1 cellular context compared by ENCODE assay signal in genomic region chr2:190881480-190882326, GRCh38.
TF ChIP-seq lines count a peak whose summit lies in the region.

No MANE protein-coding gene starts in this region.

TF ChIP-seq in GM12878, 131 proteins besides CTCF, POLR2A, EP300 and RAD21 (continued from another document):
- TF ChIP-seq ZNF207 (IDR thresholded peaks at IDR 0.05; ENCODE audit: borderline replicate concordance) (peak; percentile 77; the same call in 1 of the 2 replicates), REST (IDR thresholded peaks at IDR 0.05; ENCODE audit: low read depth, low read length) (no peak), TARDBP (IDR thresholded peaks at IDR 0.05; ENCODE audit: borderline replicate concordance) (no peak), PML (IDR thresholded peaks at IDR 0.05; ENCODE audit: low read length) (no peak; the same call in 1 of the 2 replicates)
